18 cellular contexts compared by ENCODE assay signal in genomic region chr19:2101417-2102335, GRCh38. TPM values are rescaled to one million over a fixed set of nuclear protein-coding genes. Genes with fewer than 3 reads are reported as not detected.
DNase-seq lines count a peak whose midpoint lies in the region; ATAC-seq and TF ChIP-seq lines count a peak whose summit lies in the region.
"Had no signal": no experiment of that assay in that cellular context is flagged by ENCODE, and none has a peak within 500 bp of the region (broad histone marks: within the 10 kb centered on the region; RNA-seq: fewer than 3 reads in every experiment).

No MANE protein-coding gene starts in this region.

- no peak for ATAC-seq in activated naive CD4-positive, alpha-beta T cell treated with anti-CD3 and anti-CD28 coated beads, Interleukin-2, amount 50 U/mL, for 72 hours
- ATAC-seq: heart left ventricle, Right ventricle myocardium inferior had no signal

- no peaks in the 10 kb centered on the region for H3K9me3 ChIP-seq in right atrium auricular region
- H3K9me3 ChIP-seq: BE2C, Caco-2, heart left ventricle had no signal

- H3K36me3 ChIP-seq in right atrium auricular region = peaks cover 52% of the 10 kb centered on the region
- H3K36me3 ChIP-seq: neural progenitor cell had no signal

- intact Hi-C loops in head of caudate nucleus (cut with DNase I) = loop anchor here (5.0 kb wide), 1 partner anchor 46 kb away; no protein-coding TSS in a partner anchor

- no peak for TF ChIP-seq CTCF in right atrium auricular region (IDR thresholded peaks at IDR 0.05)

- peaks cover 0 to 10% of the 10 kb centered on the region in 2 donors for H3K4me1 ChIP-seq in right atrium auricular region
- H3K4me1 ChIP-seq: BE2C had no signal

- peak overlapping the region; percentile 22 to 30 for H3K27ac Mint-ChIP-seq in activated naive CD4-positive, alpha-beta T cell treated with anti-CD3 and anti-CD28 coated beads, Interleukin-2, amount 50 U/mL, for 72 hours
- H3K27ac Mint-ChIP-seq: neural progenitor cell had no signal

- DNase-seq in activated naive CD4-positive, alpha-beta T cell treated with anti-CD3 and anti-CD28 coated beads, Interleukin-2, amount 50 U/mL, for 72 hours (ENCODE audit: low spot score in 2 of 2) = no peak
- no peak for DNase-seq in activated naive CD4-positive, alpha-beta T cell (lab: John Stamatoyannopoulos, UW)
- DNase-seq in head of caudate nucleus (peak in 37 of 42 donors; percentile 28 to 86 (median 60)), superior temporal gyrus (ENCODE audit: extremely low spot score) (peak; percentile 62), right atrium auricular region (ENCODE audit: low spot score) (no peak), NK-92 (lab: John Stamatoyannopoulos, UW; ENCODE audit: unreplicated experiment) (no peak)
- DNase-seq: activated CD4-positive, CD25-positive, alpha-beta regulatory T cell treated with anti-CD3 and anti-CD28 coated beads, Interleukin-2, amount 50 U/mL, for 72 hours; BE2C; Caco-2; cortex of kidney; GOT3; heart left ventricle; NCI-H748 treated with DMSO at 0.1 percent for 48 hours; stimulated activated CD4-positive, alpha-beta T cell treated with anti-CD3 and anti-CD28 coated beads, Interleukin-4, amount 100 ng/mL, for 4 hours had no signal

- H3K27me3 ChIP-seq in right atrium auricular region = no peaks in the 10 kb centered on the region
- H3K27me3 ChIP-seq: BE2C, breast epithelium, heart left ventricle, neural progenitor cell had no signal

- H3K36me3 Mint-ChIP-seq in activated naive CD4-positive, alpha-beta T cell treated with anti-CD3 and anti-CD28 coated beads, Interleukin-2, amount 50 U/mL, for 72 hours = peaks cover 32% of the 10 kb centered on the region in 2 donors

- H3K4me3 ChIP-seq in right atrium auricular region = no peak overlapping the region
- H3K4me3 ChIP-seq: breast epithelium, heart left ventricle, neural progenitor cell had no signal

- peaks cover 0 to 3% of the 10 kb centered on the region in 2 donors for H3K9me3 Mint-ChIP-seq in activated naive CD4-positive, alpha-beta T cell treated with anti-CD3 and anti-CD28 coated beads, Interleukin-2, amount 50 U/mL, for 72 hours
- H3K9me3 Mint-ChIP-seq: neural progenitor cell had no signal

- no peak overlapping the region for H3K27ac ChIP-seq in right atrium auricular region
- H3K27ac ChIP-seq: breast epithelium, heart left ventricle, KMS-11, neural progenitor cell had no signal

RNA-seq across cellular contexts. Expression of gene IZUMO4, which starts 5.0 kb away (rescaled TPM):
- 100 to 1,000 TPM in 1 of 2 donors, 10 to 100 TPM in 1; 29.7 to 105 TPM for total RNA-seq in activated naive CD4-positive, alpha-beta T cell treated with anti-CD3 and anti-CD28 coated beads, Interleukin-2, amount 50 U/mL, for 72 hours
- total RNA-seq in right atrium auricular region = 1 to 10 TPM in 1 of 2 donors, under 1 TPM in 1; 0.67 to 1.4 TPM

RNA-seq across cellular contexts. Expression of gene MOB3A, which starts 5.5 kb away (rescaled TPM):
- total RNA-seq in activated naive CD4-positive, alpha-beta T cell treated with anti-CD3 and anti-CD28 coated beads, Interleukin-2, amount 50 U/mL, for 72 hours = 100 to 1,000 TPM in 1 of 2 donors, 10 to 100 TPM in 1; 91.8 to 183 TPM
- total RNA-seq in right atrium auricular region = 10 to 100 TPM; 19.7 to 29.4 TPM

RNA-seq across cellular contexts. Expression of gene AP3D1, which starts 49.7 kb away (rescaled TPM):
- total RNA-seq in activated naive CD4-positive, alpha-beta T cell treated with anti-CD3 and anti-CD28 coated beads, Interleukin-2, amount 50 U/mL, for 72 hours = 10 to 100 TPM; 83.5 to 91.7 TPM
- total RNA-seq in right atrium auricular region = 10 to 100 TPM; 82.7 to 95.8 TPM

RNA-seq across cellular contexts. Expression of gene MKNK2, which starts 50.6 kb away (rescaled TPM):
- total RNA-seq in activated naive CD4-positive, alpha-beta T cell treated with anti-CD3 and anti-CD28 coated beads, Interleukin-2, amount 50 U/mL, for 72 hours = 100 to 1,000 TPM; 211 to 261 TPM
- 100 to 1,000 TPM in 1 of 2 donors, 10 to 100 TPM in 1; 90.3 to 107 TPM for total RNA-seq in right atrium auricular region

Comparison
In these comparisons a context has a peak if more than half of its experiments do, and no peak if none do; other contexts are left out.
1. DNase-seq: peak in head of caudate nucleus (37 of 42) and superior temporal gyrus (single experiment); none in activated naive CD4-positive, alpha-beta T cell treated with anti-CD3 and anti-CD28 coated beads, Interleukin-2, amount 50 U/mL, for 72 hours (0 of 2), activated naive CD4-positive, alpha-beta T cell (0 of 4), right atrium auricular region (single experiment) and NK-92 (single experiment).
2. RNA of gene IZUMO4, which starts 5.0 kb away (total RNA-seq): 29.7 to 105 TPM in activated naive CD4-positive, alpha-beta T cell treated with anti-CD3 and anti-CD28 coated beads, Interleukin-2, amount 50 U/mL, for 72 hours; 0.67 to 1.4 TPM in right atrium auricular region; every median in the first group is over 10 times any median in the second.